Comparison of ENCODE assay signal across 2 cellular contexts in the genomic region with DNA sequence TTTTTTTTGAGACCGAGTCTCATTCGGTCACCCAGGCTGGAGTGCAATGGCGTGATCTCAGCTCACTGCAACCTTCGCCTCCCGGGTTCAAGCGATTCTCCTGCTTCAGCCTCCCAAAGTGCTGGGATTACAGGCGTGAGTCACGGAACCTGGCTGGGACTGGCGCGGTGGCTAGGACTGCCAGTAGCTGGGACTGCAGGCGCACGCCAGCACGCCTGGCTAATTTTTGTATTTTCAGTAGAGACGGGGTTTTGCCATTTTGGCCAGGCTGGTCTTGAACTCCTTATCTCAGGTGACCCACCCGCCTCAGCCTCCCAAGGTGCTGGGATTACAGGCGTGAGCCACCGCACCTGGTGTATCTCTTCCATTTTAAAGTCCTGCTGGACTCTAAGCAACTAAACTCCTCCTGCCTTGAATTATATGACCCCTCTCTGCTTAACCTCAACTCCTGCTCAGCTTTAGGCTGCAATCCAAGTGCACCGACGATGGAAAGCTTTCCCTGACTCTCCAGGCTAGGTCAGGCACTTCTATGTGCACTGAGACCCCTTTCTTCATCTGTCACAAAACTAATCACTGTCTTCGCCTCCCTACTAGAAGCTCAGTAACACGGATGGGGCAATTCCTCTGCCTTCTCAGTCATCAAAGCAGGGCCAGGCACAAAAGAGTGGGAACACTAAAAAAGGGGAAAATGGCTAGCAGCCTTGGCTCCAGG.
A peak's percentile ranks its signal among the peaks of the same experiment; 100 is the strongest.
TF ChIP-seq lines count a peak whose summit lies in the region.

No MANE protein-coding gene starts in this region.

TF ChIP-seq in HEK293, 187 proteins besides CTCF, POLR2A, EP300 and RAD21:
- TF ChIP-seq HOXC10 (CRISPR knock-in tag; IDR thresholded peaks at IDR 0.05) = 0 out of 2 replicates have a peak, but pooled peaks have one; percentile 53
TF ChIP-seq in HEK293: peak in this region for 1; not testable (repeated sequence) for 186.

TF ChIP-seq in GM12878, 131 proteins besides CTCF, POLR2A, EP300 and RAD21:
- TF ChIP-seq PML (IDR thresholded peaks at IDR 0.05; ENCODE audit: low read length) = 0 out of 2 replicates have a peak, but pooled peaks have one; percentile 19
